ENCODE assay signal across 7 cellular contexts in genomic region chr3:188439080-188439479, GRCh38.
DNase-seq lines count a peak whose midpoint lies in the region; ATAC-seq, FAIRE-seq and TF ChIP-seq lines count a peak whose summit lies in the region.

No MANE protein-coding gene starts in this region.

- no peaks in the 10 kb centered on the region for H4K20me1 ChIP-seq in endothelial cell of umbilical vein (replicated peaks; ENCODE audit: control insufficient read depth, extremely low read depth, insufficient read depth, low read length)

- H3K9me3 Mint-ChIP-seq in stimulated activated naive B cell treated with anti-CD40 and anti-IgM and Interleukin-4, amounts not matched to agents 10 μg/mL and 1 μg/mL and 100 μg/mL, for 72 hours = peaks cover 9 to 10% of the 10 kb centered on the region in 2 donors

- H3K27me3 ChIP-seq in endothelial cell of umbilical vein (ENCODE audit: control insufficient read depth in 2 of 2, insufficient read depth in 2 of 2, low read length in 2 of 2) = no peaks in the 10 kb centered on the region

- no peak for TF ChIP-seq CTCF in endothelial cell of umbilical vein (IDR thresholded peaks at IDR 0.05; ENCODE audit: extremely low read depth in 1 of 2, insufficient read depth in 1 of 2, low read depth in 1 of 2, low read length in 2 of 2)

- H3K27ac Mint-ChIP-seq in stimulated activated naive B cell treated with anti-CD40 and anti-IgM and Interleukin-4, amounts not matched to agents 10 μg/mL and 1 μg/mL and 100 μg/mL, for 72 hours = peak overlapping the region; percentile 91

- peaks cover 49 to 81% of the 10 kb centered on the region in 2 donors for H3K4me1 Mint-ChIP-seq in stimulated activated naive B cell treated with anti-CD40 and anti-IgM and Interleukin-4, amounts not matched to agents 10 μg/mL and 1 μg/mL and 100 μg/mL, for 72 hours

- CTCF ChIA-PET in endothelial cell of umbilical vein (lab: Charles Lee) = no interaction called here

- H3K9me1 ChIP-seq in endothelial cell of umbilical vein (replicated peaks; ENCODE audit: control insufficient read depth, extremely low read depth, insufficient read depth, low read length) = no peaks in the 10 kb centered on the region

- H3K36me3 Mint-ChIP-seq in stimulated activated naive B cell treated with anti-CD40 and anti-IgM and Interleukin-4, amounts not matched to agents 10 μg/mL and 1 μg/mL and 100 μg/mL, for 72 hours = peaks cover 26 to 37% of the 10 kb centered on the region in 2 donors

- H3K4me2 ChIP-seq in endothelial cell of umbilical vein (ENCODE audit: insufficient read depth, low read length) = peak overlapping the region; percentile 75

- H3K9ac ChIP-seq in endothelial cell of umbilical vein (replicated peaks; ENCODE audit: extremely low read depth, insufficient read depth, low read length) = peak overlapping the region; percentile 56

- no TSS peak for BruUV-seq in endothelial cell of umbilical vein (replicated peaks; lab: Mats Ljungman, UMichigan)

- H3K4me1 ChIP-seq in endothelial cell of umbilical vein (ENCODE audit: control insufficient read depth, extremely low read depth, insufficient read depth, low read length) = peaks cover 36% of the 10 kb centered on the region

- no peaks in the 10 kb centered on the region for H3K36me3 ChIP-seq in endothelial cell of umbilical vein (ENCODE audit: control insufficient read depth in 2 of 2, extremely low read depth in 1 of 2, insufficient read depth in 2 of 2, low read length in 2 of 2)

- peak overlapping the region; percentile 1 to 18 for H3K4me3 Mint-ChIP-seq in stimulated activated naive B cell treated with anti-CD40 and anti-IgM and Interleukin-4, amounts not matched to agents 10 μg/mL and 1 μg/mL and 100 μg/mL, for 72 hours

- POLR2A ChIA-PET in endothelial cell of umbilical vein (lab: Charles Lee) = no interaction called here

- peak; percentile 90 for ATAC-seq in GM19023 (IDR thresholded peaks at IDR 0.05; ENCODE audit: unreplicated experiment)
- peak; percentile 96 for ATAC-seq in HG02938 (IDR thresholded peaks at IDR 0.05; ENCODE audit: unreplicated experiment)
- peak; percentile 91 to 93 for ATAC-seq in stimulated activated naive B cell treated with anti-CD40 and anti-IgM and Interleukin-4, amounts not matched to agents 10 μg/mL and 1 μg/mL and 100 μg/mL, for 72 hours (replicated peaks)

- intact Hi-C loops in endothelial cell of umbilical vein (cut with micrococcal nuclease) = loop anchor here (1.0 to 5.0 kb wide), 9 partner anchors 13 to 696 kb away; partner anchors contain the start of gene LPP

- peak overlapping the region; percentile 86 for H3K27ac ChIP-seq in endothelial cell of umbilical vein (ENCODE audit: insufficient read depth, low read depth, low read length)

- H3K4me3 ChIP-seq in endothelial cell of umbilical vein (replicated peaks in 1 of 3; ENCODE audit: insufficient read depth in 1 of 3, low read depth in 1 of 3, low read length in 3 of 3) = no peak overlapping the region

- peak; percentile 78 for FAIRE-seq in endothelial cell of umbilical vein (lab: Jason Lieb, UNC)

- TF ChIP-seq POLR2A in endothelial cell of umbilical vein (IDR thresholded peaks at IDR 0.05; ENCODE audit: low read depth, low read length) = no peak

- dilution Hi-C loops in endothelial cell of umbilical vein (cut with MboI; ENCODE audit: extremely low pct_ligation_motif_present, low sequenced_read_pairs) = no loop called here

- no peaks in the 10 kb centered on the region for H3K27me3 Mint-ChIP-seq in stimulated activated naive B cell treated with anti-CD40 and anti-IgM and Interleukin-4, amounts not matched to agents 10 μg/mL and 1 μg/mL and 100 μg/mL, for 72 hours

- DNase-seq in RPMI7951 (ENCODE audit: low read depth) (peak; percentile 26), endothelial cell of umbilical vein (ENCODE audit: low read depth, low spot score) (peak; percentile 85), NCI-H2196 (lab: John Stamatoyannopoulos, UW; ENCODE audit: unreplicated experiment) (no peak), NCI-H2196 treated with DMSO at 0.1 percent for 48 hours (lab: John Stamatoyannopoulos, UW; ENCODE audit: unreplicated experiment) (no peak)
- peak; percentile 73 for DNase-seq in stimulated activated naive B cell treated with anti-CD40 and anti-IgM and Interleukin-4, amounts not matched to agents 10 μg/mL and 1 μg/mL and 100 μg/mL, for 72 hours

- H3K9me3 ChIP-seq in endothelial cell of umbilical vein (replicated peaks; ENCODE audit: control insufficient read depth, insufficient read depth, low read length) = no peaks in the 10 kb centered on the region

- peaks cover 2% of the 10 kb centered on the region for H3K79me2 ChIP-seq in endothelial cell of umbilical vein (ENCODE audit: control insufficient read depth, insufficient read depth, low read length)

- no peak overlapping the region for H2AFZ ChIP-seq in endothelial cell of umbilical vein (ENCODE audit: low read depth, low read length)

TF ChIP-seq in endothelial cell of umbilical vein, 7 proteins besides CTCF, POLR2A, EP300 and RAD21:
- TF ChIP-seq GATA2 (IDR thresholded peaks at IDR 0.05; ENCODE audit: insufficient read depth, insufficient read length, low read depth, low read length) (no peak), FOS (IDR thresholded peaks at IDR 0.05; ENCODE audit: borderline replicate concordance, insufficient read depth, low read length) (peak; percentile 89), EZH2 (IDR thresholded peaks at IDR 0.05; ENCODE audit: borderline replicate concordance, low read depth, low read length, severe bottlenecking) (no peak), JUN (IDR thresholded peaks at IDR 0.05; ENCODE audit: borderline replicate concordance, insufficient read depth, insufficient read length, low read depth) (peak; percentile 96), MYC (IDR thresholded peaks at IDR 0.05; ENCODE audit: low read depth, low read length) (no peak), POLR2AphosphoS5 (IDR thresholded peaks at IDR 0.05; ENCODE audit: insufficient read depth, low read depth, low read length) (peak; percentile 70), MAX (IDR thresholded peaks at IDR 0.05; ENCODE audit: insufficient read depth, insufficient read length) (no peak)

Comparison
In these comparisons a context has a peak if more than half of its experiments do, and no peak if none do; other contexts are left out.
1. DNase-seq: peak in RPMI7951 (single experiment), endothelial cell of umbilical vein (single experiment) and stimulated activated naive B cell treated with anti-CD40 and anti-IgM and Interleukin-4, amounts not matched to agents 10 μg/mL and 1 μg/mL and 100 μg/mL, for 72 hours (single experiment); none in NCI-H2196 (single experiment) and NCI-H2196 treated with DMSO at 0.1 percent for 48 hours (single experiment).
2. Peak in every context shown above with its lines, with median percentiles within 50 percentile points of each other: ATAC-seq.